ENCODE assay signal across 16 cellular contexts in the genomic region with DNA sequence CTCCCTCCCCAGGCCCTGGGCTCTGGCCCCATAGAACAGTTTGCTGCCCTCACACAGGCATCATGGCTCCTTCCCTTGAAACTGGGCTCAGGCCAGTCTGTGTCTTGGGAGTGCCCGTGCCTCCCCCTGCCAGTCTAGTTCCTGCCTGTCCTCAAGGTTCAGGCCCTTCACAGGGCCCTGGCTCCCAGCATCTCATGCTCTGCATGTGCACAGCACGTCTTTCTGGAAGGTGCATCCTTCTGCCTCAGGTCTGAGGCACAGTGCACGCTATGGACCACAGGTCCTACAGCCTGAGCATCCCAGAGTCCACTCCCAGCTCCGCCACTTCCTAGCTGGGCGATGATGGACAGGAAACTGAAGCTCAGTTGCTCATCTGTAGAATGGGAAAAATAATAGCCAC. TPM values are rescaled to one million over a fixed set of nuclear protein-coding genes. Genes with fewer than 3 reads are reported as not detected.
DNase-seq lines count a peak whose midpoint lies in the region; TF ChIP-seq lines count a peak whose summit lies in the region.
"Had no signal": no experiment of that assay in that cellular context is flagged by ENCODE, and none has a peak within 500 bp of the region (broad histone marks: within the 10 kb centered on the region; RNA-seq: fewer than 3 reads in every experiment).

No MANE protein-coding gene starts in this region.

- H3K4me1 Mint-ChIP-seq in T-helper 2 cell treated with Interferon-gamma antibody and Interleukin-4, amounts not matched to agents 5 μg/mL and 100 μg/mL, for 36 hours (ENCODE audit: low read depth): peaks cover 31% of the 10 kb centered on the region
- H3K4me1 Mint-ChIP-seq in HFFc6 (ENCODE audit: low read depth): peaks cover 42% of the 10 kb centered on the region

- intact Hi-C loops in adrenal gland (cut with DNase I) (no loop called here), thyroid gland (cut with DNase I) (no loop called here)

- no peaks in the 10 kb centered on the region for H3K9me3 Mint-ChIP-seq in T-helper 2 cell treated with Interferon-gamma antibody and Interleukin-4, amounts not matched to agents 5 μg/mL and 100 μg/mL, for 36 hours
- H3K9me3 Mint-ChIP-seq in HFFc6: no peaks in the 10 kb centered on the region
- H3K9me3 Mint-ChIP-seq: activated B cell treated with CpG ODN at 0.5 μM for 24 hours, GM23338, mesothelial cell of epicardium had no signal

- in situ Hi-C loops in ACHN (cut with HindIII; ENCODE audit: low pct_ligation_motif_present, low pct_unique_long_range_greater_than_20kb, low sequenced_read_pairs): no loop called here

- TF ChIP-seq CTCF in adrenal gland (IDR thresholded peaks at IDR 0.05) (no peak), thyroid gland (IDR thresholded peaks at IDR 0.05) (no peak), HFFc6 (IDR thresholded peaks at IDR 0.05) (no peak)

- H3K4me3 ChIP-seq in adrenal gland: no peak overlapping the region
- no peak overlapping the region for H3K4me3 ChIP-seq in muscle layer of duodenum (ENCODE audit: low read depth in 1 of 2, low read length in 2 of 2)
- no peak overlapping the region for H3K4me3 ChIP-seq in thyroid gland (replicated peaks in 1 of 3)
- H3K4me3 ChIP-seq: colonic mucosa, GM23338 had no signal

- H3K27ac ChIP-seq in adrenal gland (peak overlapping the region in 3 of 5 donors; percentile 61 to 87 (median 86)), muscle layer of duodenum (ENCODE audit: low read length) (peak overlapping the region; percentile 60), thyroid gland (peak overlapping the region in 2 of 3 donors; percentile 69 to 77)
- H3K27ac ChIP-seq: 22Rv1 had no signal

- TF ChIP-seq POLR2A in adrenal gland (IDR thresholded peaks at IDR 0.05) (no peak), thyroid gland (IDR thresholded peaks at IDR 0.05) (no peak)

- WGBS in adrenal gland, 4 donors: 93 to 96% (median 94%) methylated on average over 5 of the region's 5 CpGs
- WGBS in thyroid gland, 2 donors: 99% methylated on average over 4 to 5 of the region's 5 CpGs

- DNase-seq in T-helper 2 cell treated with Interferon-gamma antibody and Interleukin-4, amounts not matched to agents 5 μg/mL and 100 μg/mL, for 36 hours (ENCODE audit: low spot score): no peak
- no peak for DNase-seq in T-helper 2 cell
- DNase-seq in adrenal gland: no peak
- no peak for DNase-seq in thyroid gland
- no peak for DNase-seq in activated gamma-delta T cell treated with Interleukin-2 at 50 U/mL for 16 hours
- DNase-seq in HFFc6: no peak
- no peak for DNase-seq in ACHN
- DNase-seq: activated B cell treated with CpG ODN at 0.5 μM for 24 hours; colonic mucosa; NCI-H2107; stimulated activated CD4-positive, alpha-beta T cell treated with anti-CD3 and anti-CD28 coated beads, Interleukin-4, amount 100 ng/mL, for 24 hours; stimulated activated naive CD4-positive, alpha-beta T cell treated with Interleukin-2 at 50 U/mL for 16 hours had no signal

- H3K36me3 Mint-ChIP-seq in T-helper 2 cell treated with Interferon-gamma antibody and Interleukin-4, amounts not matched to agents 5 μg/mL and 100 μg/mL, for 36 hours (ENCODE audit: low read depth): no peaks in the 10 kb centered on the region
- no peaks in the 10 kb centered on the region for H3K36me3 Mint-ChIP-seq in HFFc6 (ENCODE audit: low read depth)
- H3K36me3 Mint-ChIP-seq: mesothelial cell of epicardium had no signal

- no peak overlapping the region for H3K4me3 Mint-ChIP-seq in T-helper 2 cell treated with Interferon-gamma antibody and Interleukin-4, amounts not matched to agents 5 μg/mL and 100 μg/mL, for 36 hours
- no peak overlapping the region for H3K4me3 Mint-ChIP-seq in HFFc6
- H3K4me3 Mint-ChIP-seq: activated B cell treated with CpG ODN at 0.5 μM for 24 hours, GM23338, mesothelial cell of epicardium had no signal

- H3K36me3 ChIP-seq in adrenal gland (replicated peaks in 1 of 2): no peaks in the 10 kb centered on the region
- H3K36me3 ChIP-seq in muscle layer of duodenum (ENCODE audit: control insufficient read depth in 1 of 2, insufficient read depth in 2 of 2, low read length in 2 of 2): no peaks in the 10 kb centered on the region
- H3K36me3 ChIP-seq in thyroid gland: no peaks in the 10 kb centered on the region
- H3K36me3 ChIP-seq: colonic mucosa had no signal

- peak overlapping the region; percentile 16 for H3K27ac Mint-ChIP-seq in T-helper 2 cell treated with Interferon-gamma antibody and Interleukin-4, amounts not matched to agents 5 μg/mL and 100 μg/mL, for 36 hours
- no peak overlapping the region for H3K27ac Mint-ChIP-seq in HFFc6
- H3K27ac Mint-ChIP-seq: activated B cell treated with CpG ODN at 0.5 μM for 24 hours, GM23338, mesothelial cell of epicardium had no signal

- H3K27me3 ChIP-seq in adrenal gland: no peaks in the 10 kb centered on the region
- no peaks in the 10 kb centered on the region for H3K27me3 ChIP-seq in muscle layer of duodenum (ENCODE audit: low read depth, low read length)
- no peaks in the 10 kb centered on the region for H3K27me3 ChIP-seq in thyroid gland
- H3K27me3 ChIP-seq: colonic mucosa had no signal

- no peaks in the 10 kb centered on the region for H3K27me3 Mint-ChIP-seq in T-helper 2 cell treated with Interferon-gamma antibody and Interleukin-4, amounts not matched to agents 5 μg/mL and 100 μg/mL, for 36 hours (ENCODE audit: low read depth)
- peaks cover 2% of the 10 kb centered on the region for H3K27me3 Mint-ChIP-seq in HFFc6 (ENCODE audit: insufficient read depth)
- H3K27me3 Mint-ChIP-seq: activated B cell treated with CpG ODN at 0.5 μM for 24 hours had no signal

- no peaks in the 10 kb centered on the region for H3K9me3 ChIP-seq in adrenal gland (replicated peaks in 1 of 3)
- no peaks in the 10 kb centered on the region for H3K9me3 ChIP-seq in muscle layer of duodenum (ENCODE audit: control insufficient read depth in 1 of 2, low read length in 2 of 2)
- H3K9me3 ChIP-seq in thyroid gland: no peaks in the 10 kb centered on the region
- H3K9me3 ChIP-seq: colonic mucosa had no signal

- H3K4me1 ChIP-seq in adrenal gland (replicated peaks in 1 of 2) (peaks cover 14 to 23% of the 10 kb centered on the region in 2 donors), muscle layer of duodenum (ENCODE audit: control insufficient read depth in 1 of 2, insufficient read depth in 2 of 2, low read length in 2 of 2) (peaks cover 6 to 20% of the 10 kb centered on the region in 2 donors), thyroid gland (peaks cover 16 to 22% of the 10 kb centered on the region in 2 donors)

RNA-seq across cellular contexts. Expression of gene FOSL2, which starts 35.6 kb away (rescaled TPM):
- total RNA-seq in adrenal gland: 100 to 1,000 TPM; 392 to 760 (median 431) TPM
- 100 to 1,000 TPM in 1 of 3 donors, 10 to 100 TPM in 2; 83.3 to 143 (median 92.8) TPM for polyA plus RNA-seq in adrenal gland
- total RNA-seq in thyroid gland: 10 to 100 TPM; 30.7 to 85.1 (median 40.6) TPM
- total RNA-seq in HFFc6 (2021; fragmentation: NEBNext Ultra II Directional; extraction: Animal tissue kit (Norgen Biotek cat#: 25700)): 100 to 1,000 TPM in 5 of 6 experiments, 10 to 100 TPM in 1; 90.1 to 128 (median 116) TPM
